Comparison of ENCODE assay signal across 8 cellular contexts in the genomic region with DNA sequence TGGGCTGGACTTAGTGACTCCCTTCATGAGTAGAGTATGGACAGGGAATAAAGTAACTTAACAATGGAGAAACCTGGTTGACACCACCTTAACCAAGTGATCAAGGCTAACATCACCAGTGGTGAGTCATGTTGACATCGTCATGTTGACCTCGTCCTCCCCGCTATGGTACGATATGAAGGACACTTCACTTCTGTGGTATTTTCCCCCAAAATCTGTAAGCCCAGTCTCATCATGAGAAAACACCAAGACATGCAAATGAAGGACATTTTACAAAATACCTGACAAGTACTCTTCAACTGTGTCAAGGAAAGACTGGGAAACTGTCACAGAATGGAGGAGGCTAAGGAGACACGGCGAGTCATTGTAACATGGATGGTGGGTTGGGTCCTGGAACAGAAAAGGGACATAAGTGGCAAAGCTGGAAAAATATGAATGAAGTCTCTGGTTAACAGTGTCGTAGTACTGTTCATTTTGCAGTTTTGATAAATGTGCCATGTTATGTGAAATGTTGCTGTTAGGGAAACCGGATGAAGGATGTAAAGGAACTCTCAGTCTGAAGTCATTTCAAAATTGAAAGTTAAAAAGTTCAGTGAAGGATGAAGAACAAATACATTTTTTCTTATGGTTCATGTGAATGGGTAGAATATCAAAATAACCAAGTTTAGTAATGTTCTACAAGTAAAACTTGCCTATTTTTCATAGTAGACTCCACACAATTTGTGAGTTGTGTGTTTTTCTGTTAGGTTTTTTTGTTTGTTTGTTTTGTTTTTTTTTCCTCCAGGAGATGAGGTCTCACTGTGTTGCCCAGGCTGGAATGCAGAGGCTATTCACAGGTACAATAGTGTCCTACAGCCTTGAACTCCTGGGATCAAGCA.
DNase-seq lines count a peak whose midpoint lies in the region; ATAC-seq, FAIRE-seq and TF ChIP-seq lines count a peak whose summit lies in the region.

No MANE protein-coding gene starts in this region.

- intact Hi-C loops in activated B cell treated with CpG ODN at 0.5 μM for 24 hours (cut with micrococcal nuclease) = no loop called here
- intact Hi-C loops in pancreas (cut with DNase I) = no loop called here
- intact Hi-C loops in CD14-positive monocyte (cut with micrococcal nuclease) = no loop called here

- no peaks in the 10 kb centered on the region for H3K36me3 ChIP-seq in pancreas

- H3K4me1 Mint-ChIP-seq in activated B cell treated with CpG ODN at 0.5 μM for 24 hours (peaks cover 86% of the 10 kb centered on the region), CD14-positive monocyte (peaks cover 8% of the 10 kb centered on the region)

- no peaks in the 10 kb centered on the region for H3K9me3 ChIP-seq in pancreas

- 95% methylated on average over 8 of the region's 8 CpGs for WGBS in pancreas, 2 donors

- CTCF ChIA-PET in activated B cell treated with CpG ODN at 0.5 μM for 24 hours (lab: Charles Lee) = no interaction called here

- TF ChIP-seq CTCF in activated B cell treated with CpG ODN at 0.5 μM for 24 hours (IDR thresholded peaks at IDR 0.05) (no peak), pancreas (IDR thresholded peaks at IDR 0.05) (no peak), CD14-positive monocyte (IDR thresholded peaks at IDR 0.05) (no peak)

- H3K36me3 Mint-ChIP-seq in activated B cell treated with CpG ODN at 0.5 μM for 24 hours (ENCODE audit: low read depth) (peaks cover 22% of the 10 kb centered on the region), CD14-positive monocyte (peaks cover 8 to 13% of the 10 kb centered on the region in 2 donors)

- H3K4me3 Mint-ChIP-seq in activated B cell treated with CpG ODN at 0.5 μM for 24 hours (peak overlapping the region; percentile 71), CD14-positive monocyte (no peak overlapping the region)

- no peaks in the 10 kb centered on the region for H3K27me3 ChIP-seq in pancreas

- ATAC-seq in HG02852 (IDR thresholded peaks at IDR 0.05; ENCODE audit: unreplicated experiment) (peak; percentile 81), activated B cell treated with CpG ODN at 0.5 μM for 24 hours (ENCODE audit: low read depth) (peak; percentile 66), pancreas (no peak)

- no peak overlapping the region for H3K27ac ChIP-seq in pancreas

- FAIRE-seq in pancreas (lab: Jason Lieb, UNC) = no peak

- H3K4me3 ChIP-seq in pancreas = no peak overlapping the region

- no peaks in the 10 kb centered on the region for H3K9me3 Mint-ChIP-seq in activated B cell treated with CpG ODN at 0.5 μM for 24 hours
- no peaks in the 10 kb centered on the region for H3K9me3 Mint-ChIP-seq in CD14-positive monocyte

- H3K27me3 Mint-ChIP-seq in activated B cell treated with CpG ODN at 0.5 μM for 24 hours (no peaks in the 10 kb centered on the region), CD14-positive monocyte (ENCODE audit: low read depth in 3 of 3) (peaks cover 0 to 2% (median 0%) of the 10 kb centered on the region in 3 donors)

- DNase-seq in activated T-cell treated with anti-CD3 and anti-CD28 coated beads for 24 hours (ENCODE audit: low read depth) (peak; percentile 25), activated B cell treated with CpG ODN at 0.5 μM for 24 hours (no peak), pancreas (no peak), CD14-positive monocyte (ENCODE audit: low spot score) (no peak), ecto neural progenitor cell (ENCODE audit: low spot score) (no peak)
- no peak for DNase-seq in activated T-cell treated with anti-CD3 and anti-CD28 coated beads, Interleukin-2, amount 50 U/mL, for 1 hour
- DNase-seq in stimulated activated CD8-positive, alpha-beta memory T cell treated with anti-CD3 and anti-CD28 coated beads, Interleukin-4, amount 100 ng/mL, for 48 hours = peak; percentile 42

- H3K27ac Mint-ChIP-seq in activated B cell treated with CpG ODN at 0.5 μM for 24 hours (peak overlapping the region; percentile 83), CD14-positive monocyte (no peak overlapping the region)

- H3K4me1 ChIP-seq in pancreas = peaks cover 13 to 16% (median 15%) of the 10 kb centered on the region in 3 donors

- POLR2A ChIA-PET in activated B cell treated with CpG ODN at 0.5 μM for 24 hours (lab: Charles Lee) = interaction anchor here (1.0 kb wide), 1 partner anchor 18 kb away, joined by 3 read pairs; no protein-coding TSS in a partner anchor

Comparison
In these comparisons a context has a peak if more than half of its experiments do, and no peak if none do; other contexts are left out.
1. DNase-seq: peak in activated T-cell treated with anti-CD3 and anti-CD28 coated beads for 24 hours (single experiment) and stimulated activated CD8-positive, alpha-beta memory T cell treated with anti-CD3 and anti-CD28 coated beads, Interleukin-4, amount 100 ng/mL, for 48 hours (single experiment); none in activated T-cell treated with anti-CD3 and anti-CD28 coated beads, Interleukin-2, amount 50 U/mL, for 1 hour (single experiment), activated B cell treated with CpG ODN at 0.5 μM for 24 hours (single experiment), pancreas (0 of 6), CD14-positive monocyte (single experiment) and ecto neural progenitor cell (single experiment).
2. ATAC-seq: peak in HG02852 (single experiment) and activated B cell treated with CpG ODN at 0.5 μM for 24 hours (single experiment); none in pancreas (0 of 4).